Comparison of ENCODE assay signal across 9 cellular contexts in genomic region chr1:30977105-30977504, GRCh38.
DNase-seq lines count a peak whose midpoint lies in the region; ATAC-seq and TF ChIP-seq lines count a peak whose summit lies in the region.
"Had no signal": no experiment of that assay in that cellular context is flagged by ENCODE, and none has a peak within 500 bp of the region (broad histone marks: within the 10 kb centered on the region; RNA-seq: fewer than 3 reads in every experiment).

No MANE protein-coding gene starts in this region.

- peaks cover 93% of the 10 kb centered on the region for H3K79me2 ChIP-seq in hepatocyte

- H3K27ac ChIP-seq in hepatocyte, result peak overlapping the region; percentile 11

- DNase-seq in A172 (ENCODE audit: low spot score) (peak; percentile 2), EL (peak; percentile 85), T-cell (no peak), hepatocyte (ENCODE audit: low spot score) (no peak), GM10266 (ENCODE audit: extremely low spot score) (no peak), iPS-NIHi7 (ENCODE audit: extremely low spot score) (no peak), SW 1271 (lab: John Stamatoyannopoulos, UW) (no peak)
- DNase-seq: sigmoid colon had no signal

- no peak overlapping the region for H3K4me3 Mint-ChIP-seq in T-cell

- H3K4me3 ChIP-seq in hepatocyte, result no peak overlapping the region
- H3K4me3 ChIP-seq: sigmoid colon had no signal

- TF ChIP-seq CTCF in hepatocyte (IDR thresholded peaks at IDR 0.05; ENCODE audit: poor library complexity), result no peak
- no peak for TF ChIP-seq CTCF in GM10266 (IDR thresholded peaks at IDR 0.05; ENCODE audit: control insufficient read depth, insufficient read depth, low read depth, missing control alignments)

- H3K9me3 ChIP-seq in hepatocyte (ENCODE audit: low read depth), result no peaks in the 10 kb centered on the region
- H3K9me3 ChIP-seq: sigmoid colon had no signal

- no peaks in the 10 kb centered on the region for H3K9me3 Mint-ChIP-seq in T-cell

- WGBS in hepatocyte (ENCODE audit: low lambda C conversion rate, missing lambda C conversion rate), result 88% methylated on average over 5 of the region's 5 CpGs

- H4K20me1 ChIP-seq in hepatocyte (ENCODE audit: insufficient read depth, poor library complexity, severe bottlenecking), result peaks cover 52% of the 10 kb centered on the region

- no peaks in the 10 kb centered on the region for H3K27me3 ChIP-seq in hepatocyte
- H3K27me3 ChIP-seq: sigmoid colon had no signal

- H3K36me3 ChIP-seq in hepatocyte (replicated peaks; ENCODE audit: insufficient read depth, low read depth), result no peaks in the 10 kb centered on the region

- H3K36me3 Mint-ChIP-seq in T-cell, result peaks cover 51% of the 10 kb centered on the region

- no peaks in the 10 kb centered on the region for H3K9me2 ChIP-seq in hepatocyte (replicated peaks; ENCODE audit: insufficient read depth)

- ATAC-seq in T-cell (replicated peaks in 1 of 4) (no peak), GM18517 (IDR thresholded peaks at IDR 0.05; ENCODE audit: unreplicated experiment) (no peak)

- H3K4me1 Mint-ChIP-seq in T-cell, result peaks cover 22 to 40% (median 39%) of the 10 kb centered on the region in 3 donors

- POLR2A ChIA-PET in T-cell (lab: Charles Lee), result no interaction called here

- no peak overlapping the region for H3K4me2 ChIP-seq in hepatocyte

- no peaks in the 10 kb centered on the region for H3K27me3 Mint-ChIP-seq in T-cell

- no peak overlapping the region for H2AFZ ChIP-seq in hepatocyte

- peak overlapping the region; percentile 70 to 78 for H3K27ac Mint-ChIP-seq in T-cell

- CTCF ChIA-PET in T-cell (lab: Charles Lee), result interaction anchor here in 1 of 2 donors (0.5 kb wide), 1 partner anchor 113 kb away, joined by 5 read pairs; no protein-coding TSS in a partner anchor

- peaks cover 33% of the 10 kb centered on the region for H3K4me1 ChIP-seq in hepatocyte (ENCODE audit: insufficient read depth)

Comparison
In these comparisons a context has a peak if more than half of its experiments do, and no peak if none do; other contexts are left out.
1. DNase-seq: peak in A172 (single experiment) and EL (single experiment); none in T-cell (0 of 34), hepatocyte (single experiment), GM10266 (single experiment), iPS-NIHi7 (single experiment) and SW 1271 (0 of 2).